Comparison of ENCODE assay signal across 32 cellular contexts in the genomic region with DNA sequence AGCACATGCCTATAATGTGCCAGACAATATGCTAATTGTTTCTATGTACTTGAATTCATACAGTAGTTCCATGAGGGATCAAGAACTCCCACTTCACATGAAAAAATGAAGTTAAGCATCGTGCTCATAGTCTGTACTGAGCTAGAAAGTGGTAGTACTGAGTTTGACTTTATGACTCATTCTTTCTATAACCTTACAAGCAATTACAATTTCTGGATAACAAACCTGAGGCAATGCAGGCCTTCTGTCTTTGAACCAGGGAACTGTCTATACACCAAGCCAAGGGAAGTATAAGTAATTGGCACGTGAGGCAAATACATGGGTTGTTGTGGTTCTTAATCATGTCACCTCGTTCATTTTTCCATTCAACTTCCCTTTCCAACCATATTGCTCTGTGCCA.
"Had no signal": no experiment of that assay in that cellular context is flagged by ENCODE, and none has a peak within 500 bp of the region (broad histone marks: within the 10 kb centered on the region; RNA-seq: fewer than 3 reads in every experiment).

No MANE protein-coding gene starts in this region.

- H3K27ac Mint-ChIP-seq: activated CD4-positive, alpha-beta memory T cell treated with anti-CD3 and anti-CD28 coated beads for 36 hours; activated CD4-positive, alpha-beta T cell treated with anti-CD3 and anti-CD28 coated beads, Interleukin-2, amount 10 ng/mL, durations not matched to agents 7 days and 5 days; activated naive CD8-positive, alpha-beta T cell; activated T-helper 2 cell treated with anti-CD3 and anti-CD28 coated beads, Interferon-gamma antibody, Interleukin-2, Interleukin-4, amounts not matched to agents 10 μg/mL and 5 μg/mL and 100 μg/mL, durations not matched to agents 14 hours and 24 hours and 36 hours; T-helper 1 cell treated with Interleukin-12 subunit alpha and Interleukin-12 subunit beta and Interleukin-4 antibody, amounts not matched to agents 30 μg/mL and 1 μg/mL, for 36 hours; T-helper 2 cell treated with Interferon-gamma antibody and Interleukin-4, amounts not matched to agents 5 μg/mL and 100 μg/mL, for 36 hours had no signal

- H3K9me3 ChIP-seq: ascending aorta, colonic mucosa, Peyer's patch, SJSA1, SK-N-SH had no signal

- ATAC-seq: PC-3 had no signal

- H3K27me3 ChIP-seq: ascending aorta, cardiac muscle cell, colonic mucosa, Peyer's patch, SJSA1 had no signal

- H3K4me3 Mint-ChIP-seq: activated CD4-positive, alpha-beta memory T cell treated with anti-CD3 and anti-CD28 coated beads for 36 hours; activated CD4-positive, alpha-beta T cell treated with anti-CD3 and anti-CD28 coated beads, Interleukin-2, amount 10 ng/mL, durations not matched to agents 7 days and 5 days; activated naive CD8-positive, alpha-beta T cell; activated T-cell treated with anti-CD3 and anti-CD28 coated beads, Interleukin-2, amount 50 U/mL, for 4 hours; central memory CD8-positive, alpha-beta T cell; T-helper 1 cell treated with Interleukin-12 subunit alpha and Interleukin-12 subunit beta and Interleukin-4 antibody, amounts not matched to agents 30 μg/mL and 1 μg/mL, for 36 hours; T-helper 2 cell treated with Interferon-gamma antibody and Interleukin-4, amounts not matched to agents 5 μg/mL and 100 μg/mL, for 36 hours had no signal

- H3K4me3 ChIP-seq: ascending aorta, cardiac muscle cell, colonic mucosa, Peyer's patch, SJSA1 had no signal

- H3K4me2 ChIP-seq: SK-N-SH had no signal

- H3K27me3 Mint-ChIP-seq: activated CD4-positive, alpha-beta memory T cell treated with anti-CD3 and anti-CD28 coated beads for 36 hours; activated CD4-positive, alpha-beta T cell treated with anti-CD3 and anti-CD28 coated beads, Interleukin-2, amount 10 ng/mL, durations not matched to agents 7 days and 5 days; activated naive CD8-positive, alpha-beta T cell; central memory CD8-positive, alpha-beta T cell had no signal

- H3K4me1 ChIP-seq: colonic mucosa had no signal

- H3K9me3 Mint-ChIP-seq: activated CD4-positive, alpha-beta memory T cell treated with anti-CD3 and anti-CD28 coated beads for 36 hours; activated CD4-positive, alpha-beta T cell treated with anti-CD3 and anti-CD28 coated beads, Interleukin-2, amount 10 ng/mL, durations not matched to agents 7 days and 5 days; activated T-cell treated with anti-CD3 and anti-CD28 coated beads, Interleukin-2, amount 50 U/mL, for 4 hours; activated T-helper 2 cell treated with anti-CD3 and anti-CD28 coated beads, Interferon-gamma antibody, Interleukin-2, Interleukin-4, amounts not matched to agents 10 μg/mL and 5 μg/mL and 100 μg/mL, durations not matched to agents 14 hours and 24 hours and 36 hours; central memory CD8-positive, alpha-beta T cell; T-helper 1 cell treated with Interleukin-12 subunit alpha and Interleukin-12 subunit beta and Interleukin-4 antibody, amounts not matched to agents 30 μg/mL and 1 μg/mL, for 36 hours; T-helper 2 cell treated with Interferon-gamma antibody and Interleukin-4, amounts not matched to agents 5 μg/mL and 100 μg/mL, for 36 hours had no signal

- H3K27ac ChIP-seq: ascending aorta, cardiac muscle cell, colonic mucosa, Peyer's patch, SJSA1 had no signal

- DNase-seq: activated CD4-positive, alpha-beta memory T cell treated with anti-CD3 and anti-CD28 coated beads for 36 hours; activated CD4-positive, alpha-beta T cell treated with anti-CD3 and anti-CD28 coated beads, Interleukin-2, amount 10 ng/mL, durations not matched to agents 7 days and 5 days; activated gamma-delta T cell; activated naive CD4-positive, alpha-beta T cell treated with Interleukin-2 at 50 U/mL for 16 hours; activated T-cell treated with anti-CD3 and anti-CD28 coated beads, Interleukin-2, amount 50 U/mL, for 4 hours; amygdala; colonic mucosa; Karpas-422; NCI-H1092 treated with DMSO at 0.1 percent for 48 hours; NCI-H1417; NCI-H146; NCI-H187; NCI-H2029 treated with DMSO at 0.1 percent for 48 hours; NCI-H2107; NCI-H2171; NCI-H510A; NCI-H526; NCI-H748 treated with DMSO at 0.1 percent for 48 hours; NK-92 treated with Interleukin-12 subunit alpha and Interleukin-12 subunit beta, amount 100 ng/mL, for 24 hours; PC-3; Peyer's patch; RPMI8226; SHP77 treated with DMSO at 0.1 percent for 48 hours; SK-N-SH had no signal
